In genomic region chrX:56728752-56729151, GRCh38 we compare ENCODE assay signal across 8 cellular contexts.
A peak's percentile ranks its signal among the peaks of the same experiment; 100 is the strongest.
DNase-seq lines count a peak whose midpoint lies in the region; ATAC-seq and TF ChIP-seq lines count a peak whose summit lies in the region.

No MANE protein-coding gene starts in this region.

- DNase-seq in T follicular helper cell (ENCODE audit: low read depth) (peak; percentile 13), AG08396 (ENCODE audit: low spot score) (no peak), NCI-H2029 treated with DMSO at 0.1 percent for 48 hours (lab: John Stamatoyannopoulos, UW) (no peak)
- no peak for DNase-seq in effector memory CD4-positive, alpha-beta T cell

- no peaks in the 10 kb centered on the region for H3K36me3 ChIP-seq in ACC112 (ENCODE audit: insufficient read depth, low read length)
- no peaks in the 10 kb centered on the region for H3K36me3 ChIP-seq in effector memory CD4-positive, alpha-beta T cell (ENCODE audit: control insufficient read depth, insufficient read depth, low read length)

- ATAC-seq in GM18867 (IDR thresholded peaks at IDR 0.05; ENCODE audit: unreplicated experiment) (peak; percentile 54), HG03196 (IDR thresholded peaks at IDR 0.05; ENCODE audit: unreplicated experiment) (peak; percentile 40)

- H2AFZ ChIP-seq in ACC112 (ENCODE audit: low read length, unreplicated experiment): peak overlapping the region; percentile 67

- H3K9me3 Mint-ChIP-seq in nephron: no peaks in the 10 kb centered on the region

- H3K4me1 Mint-ChIP-seq in nephron: peaks cover 9% of the 10 kb centered on the region

- H3K4me3 ChIP-seq in ACC112 (ENCODE audit: low read depth, low read length): peak overlapping the region; percentile 95
- H3K4me3 ChIP-seq in effector memory CD4-positive, alpha-beta T cell (ENCODE audit: insufficient read depth, low read depth, low read length, poor library complexity, severe bottlenecking): peak overlapping the region; percentile 64

- peak overlapping the region; percentile 95 to 98 (median 96) for H3K27ac Mint-ChIP-seq in nephron

- H3K27me3 ChIP-seq in ACC112 (ENCODE audit: insufficient read depth, low read length): no peaks in the 10 kb centered on the region
- no peaks in the 10 kb centered on the region for H3K27me3 ChIP-seq in effector memory CD4-positive, alpha-beta T cell (replicated peaks; ENCODE audit: control insufficient read depth, insufficient read depth, low read length, poor library complexity, severe bottlenecking)

- no peak for TF ChIP-seq CTCF in nephron (IDR thresholded peaks at IDR 0.05; ENCODE audit: unreplicated experiment in 3 of 3)

- no peaks in the 10 kb centered on the region for H3K9me3 ChIP-seq in effector memory CD4-positive, alpha-beta T cell (ENCODE audit: control insufficient read depth, low read length)

- H3K36me3 Mint-ChIP-seq in nephron (ENCODE audit: low read depth): no peaks in the 10 kb centered on the region

- no peaks in the 10 kb centered on the region for H3K27me3 Mint-ChIP-seq in nephron (ENCODE audit: low read depth)

- peaks cover 21% of the 10 kb centered on the region for H3K79me2 ChIP-seq in ACC112 (ENCODE audit: control insufficient read depth, insufficient read depth, low read length, unreplicated experiment)

- H3K4me1 ChIP-seq in ACC112 (ENCODE audit: control insufficient read depth, insufficient read depth, low read length, unreplicated experiment): no peaks in the 10 kb centered on the region
- no peaks in the 10 kb centered on the region for H3K4me1 ChIP-seq in effector memory CD4-positive, alpha-beta T cell (ENCODE audit: control insufficient read depth, insufficient read depth, low read length, poor library complexity, severe bottlenecking)

- H3K4me3 Mint-ChIP-seq in nephron: peak overlapping the region; percentile 93 to 97 (median 95)

- H3K27ac ChIP-seq in ACC112 (ENCODE audit: low read depth, low read length): no peak overlapping the region
- H3K27ac ChIP-seq in effector memory CD4-positive, alpha-beta T cell (ENCODE audit: insufficient read depth, low read length, poor library complexity, severe bottlenecking): peak overlapping the region; percentile 82
